ENCODE assay signal across 1 cellular context in the genomic region with DNA sequence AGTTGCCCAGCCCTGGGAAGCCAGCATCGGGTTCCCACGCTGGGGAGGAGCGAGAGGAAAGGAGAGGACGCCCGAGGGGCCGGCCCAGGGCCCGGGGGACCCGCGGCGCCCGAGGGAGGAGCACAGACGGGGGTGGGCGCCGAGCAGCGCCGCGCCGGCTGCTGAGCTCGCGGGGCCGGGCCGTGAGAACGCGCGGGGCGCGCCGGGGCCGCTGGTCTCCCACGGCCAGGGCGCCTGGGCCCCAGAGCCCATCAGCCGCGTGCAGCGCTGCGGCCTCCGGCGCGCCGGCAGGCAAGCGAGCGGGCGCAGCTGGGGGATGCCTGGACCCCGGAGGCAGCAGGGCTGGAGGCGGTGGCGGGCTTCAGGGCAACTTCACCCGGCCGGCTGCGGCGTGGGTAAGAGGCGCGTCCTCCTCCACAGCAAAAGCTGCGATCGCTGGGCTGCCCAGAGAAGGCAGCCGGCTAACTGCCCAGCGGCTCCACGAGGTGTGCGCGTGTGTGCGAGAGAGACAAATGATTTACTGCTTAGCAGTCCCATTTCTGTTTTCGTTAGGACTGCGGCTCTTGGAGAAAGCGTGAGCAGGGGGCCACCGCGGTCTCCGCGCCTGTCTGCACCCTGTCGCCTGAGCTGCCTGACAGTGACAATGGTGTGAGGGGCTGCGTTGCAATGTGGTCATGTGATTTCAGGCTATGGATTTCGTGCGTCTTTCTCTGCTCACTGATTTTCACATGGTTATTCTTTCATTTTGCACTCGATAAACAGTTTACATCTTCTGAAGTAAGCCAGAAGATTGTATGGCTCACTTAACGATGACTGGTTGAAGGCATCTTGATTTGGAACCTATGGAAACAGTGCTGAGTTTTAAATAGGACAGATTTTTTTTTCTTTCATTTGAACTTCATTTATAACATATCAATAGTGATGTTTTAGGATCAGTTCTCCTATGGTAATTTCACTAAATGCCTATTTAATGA.
TF ChIP-seq lines count a peak whose summit lies in the region.

No MANE protein-coding gene starts in this region.

TF ChIP-seq in HEK293, 187 proteins besides CTCF, POLR2A, EP300 and RAD21 (continued from another document and continues in another):
- TF ChIP-seq ZNF266 (tag by site-specific recombination; IDR thresholded peaks at IDR 0.05; ENCODE audit: low read depth), result no peak
- TF ChIP-seq, protein P1, sequence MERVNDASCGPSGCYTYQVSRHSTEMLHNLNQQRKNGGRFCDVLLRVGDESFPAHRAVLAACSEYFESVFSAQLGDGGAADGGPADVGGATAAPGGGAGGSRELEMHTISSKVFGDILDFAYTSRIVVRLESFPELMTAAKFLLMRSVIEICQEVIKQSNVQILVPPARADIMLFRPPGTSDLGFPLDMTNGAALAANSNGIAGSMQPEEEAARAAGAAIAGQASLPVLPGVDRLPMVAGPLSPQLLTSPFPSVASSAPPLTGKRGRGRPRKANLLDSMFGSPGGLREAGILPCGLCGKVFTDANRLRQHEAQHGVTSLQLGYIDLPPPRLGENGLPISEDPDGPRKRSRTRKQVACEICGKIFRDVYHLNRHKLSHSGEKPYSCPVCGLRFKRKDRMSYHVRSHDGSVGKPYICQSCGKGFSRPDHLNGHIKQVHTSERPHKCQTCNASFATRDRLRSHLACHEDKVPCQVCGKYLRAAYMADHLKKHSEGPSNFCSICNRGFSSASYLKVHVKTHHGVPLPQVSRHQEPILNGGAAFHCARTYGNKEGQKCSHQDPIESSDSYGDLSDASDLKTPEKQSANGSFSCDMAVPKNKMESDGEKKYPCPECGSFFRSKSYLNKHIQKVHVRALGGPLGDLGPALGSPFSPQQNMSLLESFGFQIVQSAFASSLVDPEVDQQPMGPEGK (tag by site-specific recombination; IDR thresholded peaks at IDR 0.05), result peak; percentile 59
- peak; percentile 37; the same call in 1 of the 2 replicates for TF ChIP-seq ZBTB20 (tag by site-specific recombination; IDR thresholded peaks at IDR 0.05)
- 0 out of 2 replicates have a peak, but pooled peaks have one; percentile 31 for TF ChIP-seq ZNF501 (tag by site-specific recombination; IDR thresholded peaks at IDR 0.05)
- TF ChIP-seq ZNF19 (tag by site-specific recombination; IDR thresholded peaks at IDR 0.05; ENCODE audit: low read depth), result no peak
- peak; percentile 64 for TF ChIP-seq GLIS1 (tag by site-specific recombination; IDR thresholded peaks at IDR 0.05)
- peak; percentile 32 for TF ChIP-seq ZXDB (tag by site-specific recombination; IDR thresholded peaks at IDR 0.05)
- no peak for TF ChIP-seq ZNF660 (tag by site-specific recombination; IDR thresholded peaks at IDR 0.05)
- TF ChIP-seq ZSCAN16 (tag by site-specific recombination; IDR thresholded peaks at IDR 0.05), result no peak
- no peak for TF ChIP-seq ZNF626 (tag by site-specific recombination; IDR thresholded peaks at IDR 0.05)
- TF ChIP-seq, protein P2, sequence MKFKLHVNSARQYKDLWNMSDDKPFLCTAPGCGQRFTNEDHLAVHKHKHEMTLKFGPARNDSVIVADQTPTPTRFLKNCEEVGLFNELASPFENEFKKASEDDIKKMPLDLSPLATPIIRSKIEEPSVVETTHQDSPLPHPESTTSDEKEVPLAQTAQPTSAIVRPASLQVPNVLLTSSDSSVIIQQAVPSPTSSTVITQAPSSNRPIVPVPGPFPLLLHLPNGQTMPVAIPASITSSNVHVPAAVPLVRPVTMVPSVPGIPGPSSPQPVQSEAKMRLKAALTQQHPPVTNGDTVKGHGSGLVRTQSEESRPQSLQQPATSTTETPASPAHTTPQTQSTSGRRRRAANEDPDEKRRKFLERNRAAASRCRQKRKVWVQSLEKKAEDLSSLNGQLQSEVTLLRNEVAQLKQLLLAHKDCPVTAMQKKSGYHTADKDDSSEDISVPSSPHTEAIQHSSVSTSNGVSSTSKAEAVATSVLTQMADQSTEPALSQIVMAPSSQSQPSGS (tag by site-specific recombination; IDR thresholded peaks at IDR 0.05; ENCODE audit: low read depth), result no peak
- peak; percentile 51 for TF ChIP-seq ZIC2 (tag by site-specific recombination; IDR thresholded peaks at IDR 0.05)
- TF ChIP-seq ZBTB17 (tag by site-specific recombination; IDR thresholded peaks at IDR 0.05), result peak; percentile 35; the same call in 1 of the 2 replicates
- TF ChIP-seq, protein P3, sequence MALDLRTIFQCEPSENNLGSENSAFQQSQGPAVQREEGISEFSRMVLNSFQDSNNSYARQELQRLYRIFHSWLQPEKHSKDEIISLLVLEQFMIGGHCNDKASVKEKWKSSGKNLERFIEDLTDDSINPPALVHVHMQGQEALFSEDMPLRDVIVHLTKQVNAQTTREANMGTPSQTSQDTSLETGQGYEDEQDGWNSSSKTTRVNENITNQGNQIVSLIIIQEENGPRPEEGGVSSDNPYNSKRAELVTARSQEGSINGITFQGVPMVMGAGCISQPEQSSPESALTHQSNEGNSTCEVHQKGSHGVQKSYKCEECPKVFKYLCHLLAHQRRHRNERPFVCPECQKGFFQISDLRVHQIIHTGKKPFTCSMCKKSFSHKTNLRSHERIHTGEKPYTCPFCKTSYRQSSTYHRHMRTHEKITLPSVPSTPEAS (tag by site-specific recombination; IDR thresholded peaks at IDR 0.05), result peak; percentile 75
- no peak for TF ChIP-seq ZNF792 (tag by site-specific recombination; IDR thresholded peaks at IDR 0.05)
- TF ChIP-seq OVOL3 (tag by site-specific recombination; IDR thresholded peaks at IDR 0.05), result no peak
- TF ChIP-seq, protein P4, sequence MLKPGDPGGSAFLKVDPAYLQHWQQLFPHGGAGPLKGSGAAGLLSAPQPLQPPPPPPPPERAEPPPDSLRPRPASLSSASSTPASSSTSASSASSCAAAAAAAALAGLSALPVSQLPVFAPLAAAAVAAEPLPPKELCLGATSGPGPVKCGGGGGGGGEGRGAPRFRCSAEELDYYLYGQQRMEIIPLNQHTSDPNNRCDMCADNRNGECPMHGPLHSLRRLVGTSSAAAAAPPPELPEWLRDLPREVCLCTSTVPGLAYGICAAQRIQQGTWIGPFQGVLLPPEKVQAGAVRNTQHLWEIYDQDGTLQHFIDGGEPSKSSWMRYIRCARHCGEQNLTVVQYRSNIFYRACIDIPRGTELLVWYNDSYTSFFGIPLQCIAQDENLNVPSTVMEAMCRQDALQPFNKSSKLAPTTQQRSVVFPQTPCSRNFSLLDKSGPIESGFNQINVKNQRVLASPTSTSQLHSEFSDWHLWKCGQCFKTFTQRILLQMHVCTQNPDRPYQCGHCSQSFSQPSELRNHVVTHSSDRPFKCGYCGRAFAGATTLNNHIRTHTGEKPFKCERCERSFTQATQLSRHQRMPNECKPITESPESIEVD (tag by site-specific recombination; IDR thresholded peaks at IDR 0.05), result no peak
- TF ChIP-seq ZNF416 (tag by site-specific recombination; IDR thresholded peaks at IDR 0.05), result no peak
- TF ChIP-seq, protein P5, sequence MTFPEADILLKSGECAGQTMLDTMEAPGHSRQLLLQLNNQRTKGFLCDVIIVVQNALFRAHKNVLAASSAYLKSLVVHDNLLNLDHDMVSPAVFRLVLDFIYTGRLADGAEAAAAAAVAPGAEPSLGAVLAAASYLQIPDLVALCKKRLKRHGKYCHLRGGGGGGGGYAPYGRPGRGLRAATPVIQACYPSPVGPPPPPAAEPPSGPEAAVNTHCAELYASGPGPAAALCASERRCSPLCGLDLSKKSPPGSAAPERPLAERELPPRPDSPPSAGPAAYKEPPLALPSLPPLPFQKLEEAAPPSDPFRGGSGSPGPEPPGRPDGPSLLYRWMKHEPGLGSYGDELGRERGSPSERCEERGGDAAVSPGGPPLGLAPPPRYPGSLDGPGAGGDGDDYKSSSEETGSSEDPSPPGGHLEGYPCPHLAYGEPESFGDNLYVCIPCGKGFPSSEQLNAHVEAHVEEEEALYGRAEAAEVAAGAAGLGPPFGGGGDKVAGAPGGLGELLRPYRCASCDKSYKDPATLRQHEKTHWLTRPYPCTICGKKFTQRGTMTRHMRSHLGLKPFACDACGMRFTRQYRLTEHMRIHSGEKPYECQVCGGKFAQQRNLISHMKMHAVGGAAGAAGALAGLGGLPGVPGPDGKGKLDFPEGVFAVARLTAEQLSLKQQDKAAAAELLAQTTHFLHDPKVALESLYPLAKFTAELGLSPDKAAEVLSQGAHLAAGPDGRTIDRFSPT (tag by site-specific recombination; IDR thresholded peaks at IDR 0.05), result 0 out of 2 replicates have a peak, but pooled peaks have one; percentile 28
- no peak for TF ChIP-seq OSR2 (tag by site-specific recombination; IDR thresholded peaks at IDR 0.05)
- no peak for TF ChIP-seq ZNF529 (tag by site-specific recombination; IDR thresholded peaks at IDR 0.05; ENCODE audit: insufficient replicate concordance)
- peak; percentile 59; the same call in 1 of the 2 replicates for TF ChIP-seq ZFP37 (tag by site-specific recombination; IDR thresholded peaks at IDR 0.05)
- no peak; the same call in 1 of the 2 replicates for TF ChIP-seq IKZF3 (tag by site-specific recombination; IDR thresholded peaks at IDR 0.05)
- TF ChIP-seq ZNF621 (tag by site-specific recombination; IDR thresholded peaks at IDR 0.05), result no peak
- TF ChIP-seq ZNF354C (tag by site-specific recombination; IDR thresholded peaks at IDR 0.05; ENCODE audit: borderline replicate concordance, low read depth), result no peak
- no peak for TF ChIP-seq SCRT1 (tag by site-specific recombination; IDR thresholded peaks at IDR 0.05; ENCODE audit: borderline replicate concordance)
- no peak for TF ChIP-seq ZNF16 (tag by site-specific recombination; IDR thresholded peaks at IDR 0.05; ENCODE audit: low read depth)
- TF ChIP-seq ZNF791 (tag by site-specific recombination; IDR thresholded peaks at IDR 0.05), result no peak
- TF ChIP-seq ZNF121 (tag by site-specific recombination; IDR thresholded peaks at IDR 0.05), result no peak
- TF ChIP-seq ZNF707 (tag by site-specific recombination; IDR thresholded peaks at IDR 0.05), result no peak
- no peak for TF ChIP-seq SALL2 (tag by site-specific recombination; IDR thresholded peaks at IDR 0.05; ENCODE audit: borderline replicate concordance)
- peak; percentile 81 for TF ChIP-seq FEZF1 (tag by site-specific recombination; IDR thresholded peaks at IDR 0.05)
- TF ChIP-seq, protein P6, sequence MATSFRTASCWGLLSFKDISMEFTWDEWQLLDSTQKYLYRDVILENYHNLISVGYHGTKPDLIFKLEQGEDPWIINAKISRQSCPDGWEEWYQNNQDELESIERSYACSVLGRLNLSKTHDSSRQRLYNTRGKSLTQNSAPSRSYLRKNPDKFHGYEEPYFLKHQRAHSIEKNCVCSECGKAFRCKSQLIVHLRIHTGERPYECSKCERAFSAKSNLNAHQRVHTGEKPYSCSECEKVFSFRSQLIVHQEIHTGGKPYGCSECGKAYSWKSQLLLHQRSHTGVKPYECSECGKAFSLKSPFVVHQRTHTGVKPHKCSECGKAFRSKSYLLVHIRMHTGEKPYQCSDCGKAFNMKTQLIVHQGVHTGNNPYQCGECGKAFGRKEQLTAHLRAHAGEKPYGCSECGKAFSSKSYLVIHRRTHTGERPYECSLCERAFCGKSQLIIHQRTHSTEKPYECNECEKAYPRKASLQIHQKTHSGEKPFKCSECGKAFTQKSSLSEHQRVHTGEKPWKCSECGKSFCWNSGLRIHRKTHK (tag by site-specific recombination; IDR thresholded peaks at IDR 0.05), result no peak
- no peak for TF ChIP-seq ZNF830 (tag by site-specific recombination; IDR thresholded peaks at IDR 0.05; ENCODE audit: low read depth)
- peak; percentile 20; the same call in 1 of the 2 replicates for TF ChIP-seq ZNF76 (tag by site-specific recombination; IDR thresholded peaks at IDR 0.05; ENCODE audit: borderline replicate concordance, low read depth)
- no peak for TF ChIP-seq ZNF473 (tag by site-specific recombination; IDR thresholded peaks at IDR 0.05)
- TF ChIP-seq KLF16 (tag by site-specific recombination; IDR thresholded peaks at IDR 0.05), result no peak
- no peak for TF ChIP-seq ZNF223 (tag by site-specific recombination; IDR thresholded peaks at IDR 0.05)
- TF ChIP-seq, protein P7, sequence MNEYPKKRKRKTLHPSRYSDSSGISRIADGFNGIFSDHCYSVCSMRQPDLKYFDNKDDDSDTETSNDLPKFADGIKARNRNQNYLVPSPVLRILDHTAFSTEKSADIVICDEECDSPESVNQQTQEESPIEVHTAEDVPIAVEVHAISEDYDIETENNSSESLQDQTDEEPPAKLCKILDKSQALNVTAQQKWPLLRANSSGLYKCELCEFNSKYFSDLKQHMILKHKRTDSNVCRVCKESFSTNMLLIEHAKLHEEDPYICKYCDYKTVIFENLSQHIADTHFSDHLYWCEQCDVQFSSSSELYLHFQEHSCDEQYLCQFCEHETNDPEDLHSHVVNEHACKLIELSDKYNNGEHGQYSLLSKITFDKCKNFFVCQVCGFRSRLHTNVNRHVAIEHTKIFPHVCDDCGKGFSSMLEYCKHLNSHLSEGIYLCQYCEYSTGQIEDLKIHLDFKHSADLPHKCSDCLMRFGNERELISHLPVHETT (tag by site-specific recombination; IDR thresholded peaks at IDR 0.05), result no peak
- TF ChIP-seq ZNF221 (tag by site-specific recombination; IDR thresholded peaks at IDR 0.05; ENCODE audit: borderline replicate concordance), result no peak
- TF ChIP-seq, protein P8, sequence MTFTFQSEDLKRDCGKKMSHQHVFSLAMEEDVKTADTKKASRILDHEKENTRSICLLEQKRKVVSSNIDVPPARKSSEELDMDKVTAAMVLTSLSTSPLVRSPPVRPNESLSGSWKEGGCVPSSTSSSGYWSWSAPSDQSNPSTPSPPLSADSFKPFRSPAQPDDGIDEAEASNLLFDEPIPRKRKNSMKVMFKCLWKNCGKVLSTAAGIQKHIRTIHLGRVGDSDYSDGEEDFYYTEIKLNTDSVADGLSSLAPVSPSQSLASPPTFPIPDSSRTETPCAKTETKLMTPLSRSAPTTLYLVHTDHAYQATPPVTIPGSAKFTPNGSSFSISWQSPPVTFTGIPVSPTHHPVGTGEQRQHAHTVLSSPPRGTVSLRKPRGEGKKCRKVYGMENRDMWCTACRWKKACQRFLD (tag by site-specific recombination; IDR thresholded peaks at IDR 0.05), result no peak
- TF ChIP-seq ZNF155 (tag by site-specific recombination; IDR thresholded peaks at IDR 0.05), result no peak
- TF ChIP-seq ZBTB7A (tag by site-specific recombination; IDR thresholded peaks at IDR 0.05; ENCODE audit: low read depth), result no peak
- TF ChIP-seq KLF8 (tag by site-specific recombination; IDR thresholded peaks at IDR 0.05), result no peak
- TF ChIP-seq ZNF600 (tag by site-specific recombination; IDR thresholded peaks at IDR 0.05), result peak; percentile 79
